Comparison of ENCODE assay signal across 23 cellular contexts in the genomic region with DNA sequence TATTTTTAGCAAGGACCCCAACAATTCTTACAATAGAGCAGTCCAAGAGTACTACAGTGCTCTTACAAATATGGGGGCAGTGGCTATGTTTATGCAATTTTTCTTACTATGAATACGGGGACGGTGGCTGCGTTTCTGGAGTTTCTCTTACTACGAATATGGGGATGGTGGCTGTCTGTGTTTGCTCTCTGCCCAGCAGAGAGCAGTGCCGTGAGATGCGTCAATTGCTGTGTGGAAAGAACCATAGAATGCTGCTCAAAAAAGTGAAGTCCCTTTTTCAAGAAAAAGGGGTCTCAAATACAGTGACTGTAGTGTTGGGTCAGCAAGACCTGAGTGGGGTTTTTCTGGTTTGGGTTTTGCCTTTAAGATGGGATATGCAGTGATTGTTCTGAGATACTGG. TPM values are rescaled to one million over a fixed set of nuclear protein-coding genes. Genes with fewer than 3 reads are reported as not detected.
A peak's percentile ranks its signal among the peaks of the same experiment; 100 is the strongest.
DNase-seq lines count a peak whose midpoint lies in the region; ATAC-seq lines count a peak whose summit lies in the region.
"Had no signal": no experiment of that assay in that cellular context is flagged by ENCODE, and none has a peak within 500 bp of the region (broad histone marks: within the 10 kb centered on the region; RNA-seq: fewer than 3 reads in every experiment).

No MANE protein-coding gene starts in this region.

- no peak for ATAC-seq in right cardiac atrium
- ATAC-seq: A549, GM12878 had no signal

- H3K27ac ChIP-seq in caudate nucleus (ENCODE audit: low read depth, low read length) (peak overlapping the region; percentile 40), temporal lobe (ENCODE audit: low read depth, low read length) (peak overlapping the region; percentile 47), right cardiac atrium (ENCODE audit: low read length) (no peak overlapping the region)
- H3K27ac ChIP-seq: A549; BLaER1 treated with 17β-estradiol and CSF1 and Interleukin-3, amounts not matched to agents 10 nM and 100 nM had no signal

- H3K9me3 ChIP-seq in right cardiac atrium (ENCODE audit: control insufficient read depth, low read length): no peaks in the 10 kb centered on the region
- H3K9me3 ChIP-seq: A549, BE2C, HAP-1 had no signal

- H3K4me3 ChIP-seq in right cardiac atrium (ENCODE audit: low read length): no peak overlapping the region
- H3K4me3 ChIP-seq: A549; BLaER1 treated with 17β-estradiol and CSF1 and Interleukin-3, amounts not matched to agents 10 nM and 100 nM; GM12878; HAP-1 had no signal

- DNase-seq in caudate nucleus (lab: John Stamatoyannopoulos, UW) (no peak), globus pallidus (ENCODE audit: low spot score) (peak; percentile 62), posterior vena cava (ENCODE audit: low spot score) (peak; percentile 19), NCI-H2196 (lab: John Stamatoyannopoulos, UW; ENCODE audit: unreplicated experiment) (no peak), SK-N-DZ (ENCODE audit: low spot score) (no peak), right cardiac atrium (no peak)
- DNase-seq: 8988T; ACHN; AML-193; BE2C; CD4-positive, alpha-beta T cell; CD8-positive, alpha-beta memory T cell; DMS 273 treated with DMSO at 0.1 percent for 48 hours; DMS79; EL; GDM1; GOT3; HFFc6 had no signal

- whole genome bisulfite sequencing in right cardiac atrium: 95% methylated on average over 6 of the region's 6 CpGs

- H3K4me1 ChIP-seq in right cardiac atrium (ENCODE audit: control insufficient read depth, insufficient read depth, low read length): no peaks in the 10 kb centered on the region
- H3K4me1 ChIP-seq: A549; BE2C; BLaER1 treated with 17β-estradiol and CSF1 and Interleukin-3, amounts not matched to agents 10 nM and 100 nM had no signal

- intact Hi-C loops in posterior vena cava (cut with DNase I): no loop called here
- intact Hi-C loops in right cardiac atrium (cut with DNase I): loop anchor here in 1 of 4 donors (5.0 kb wide), 1 partner anchor 213 kb away; no protein-coding TSS in a partner anchor

- H3K27me3 ChIP-seq in right cardiac atrium (ENCODE audit: control insufficient read depth, insufficient read depth): no peaks in the 10 kb centered on the region
- H3K27me3 ChIP-seq: BE2C; BLaER1 treated with 17β-estradiol and CSF1 and Interleukin-3, amounts not matched to agents 10 nM and 100 nM had no signal

RNA-seq across cellular contexts. Expression of gene KNOP1, which starts 53.9 kb away (rescaled TPM):
- total RNA-seq in posterior vena cava (10 to 100 TPM in 1 of 2 donors, 1 to 10 TPM in 1; 9.5 to 11.0 TPM), temporal lobe (18.9 TPM), right cardiac atrium (1 to 10 TPM; 6.1 to 9.2 (median 7.9) TPM)
- polyA plus RNA-seq in SK-N-DZ (2014; cell fraction: cytosol; rRNA removed): 29.6 and 40.8 TPM in 2 replicates
- polyA plus RNA-seq in SK-N-DZ (2014; cell fraction: nucleus; rRNA removed): 27.0 and 29.2 TPM in 2 replicates
- polyA plus RNA-seq in right cardiac atrium: 12.5 TPM

RNA-seq across cellular contexts. Expression of gene IQCK, which starts 53.9 kb away (rescaled TPM):
- 1 to 10 TPM; 7.9 to 9.5 TPM for total RNA-seq in posterior vena cava
- 6.4 TPM for total RNA-seq in temporal lobe
- 5.8 and 7.0 TPM in 2 replicates for polyA plus RNA-seq in SK-N-DZ (2014; cell fraction: cytosol; rRNA removed)
- 7.5 and 13.1 TPM in 2 replicates for polyA plus RNA-seq in SK-N-DZ (2014; cell fraction: nucleus; rRNA removed)
- 1 to 10 TPM; 5.1 to 8.3 (median 6.4) TPM for total RNA-seq in right cardiac atrium
- 5.1 TPM for polyA plus RNA-seq in right cardiac atrium

Comparison
In these comparisons a context has a peak if more than half of its experiments do, and no peak if none do; other contexts are left out.
1. DNase-seq: peak in globus pallidus (single experiment) and posterior vena cava (single experiment); none in caudate nucleus (0 of 61), NCI-H2196 (single experiment), SK-N-DZ (single experiment) and right cardiac atrium (0 of 3).